Comparison of ENCODE assay signal across 1 cellular context in the genomic region with DNA sequence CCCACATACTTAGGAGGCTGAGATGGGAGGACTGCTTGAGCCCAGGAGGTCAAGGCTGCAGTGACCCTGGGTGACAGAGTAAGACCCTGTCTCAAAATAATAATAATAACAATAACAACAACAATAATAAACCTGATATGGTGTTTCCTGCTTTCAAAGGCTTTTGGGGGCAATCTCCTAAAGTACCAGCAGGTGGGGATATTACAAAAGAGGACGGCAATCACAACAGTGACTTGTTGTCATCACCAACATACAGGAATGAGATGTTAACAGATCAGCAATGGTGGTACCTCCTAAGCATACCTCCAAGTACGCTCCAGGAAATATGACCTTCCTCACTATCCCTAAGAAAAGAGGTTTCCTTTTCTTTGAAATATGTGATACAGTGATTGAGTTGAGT.
TF ChIP-seq lines count a peak whose summit lies in the region.

No MANE protein-coding gene starts in this region.

TF ChIP-seq in GM23338, 12 proteins besides CTCF, POLR2A, EP300 and RAD21 (continued from another document):
- TF ChIP-seq, protein P1, sequence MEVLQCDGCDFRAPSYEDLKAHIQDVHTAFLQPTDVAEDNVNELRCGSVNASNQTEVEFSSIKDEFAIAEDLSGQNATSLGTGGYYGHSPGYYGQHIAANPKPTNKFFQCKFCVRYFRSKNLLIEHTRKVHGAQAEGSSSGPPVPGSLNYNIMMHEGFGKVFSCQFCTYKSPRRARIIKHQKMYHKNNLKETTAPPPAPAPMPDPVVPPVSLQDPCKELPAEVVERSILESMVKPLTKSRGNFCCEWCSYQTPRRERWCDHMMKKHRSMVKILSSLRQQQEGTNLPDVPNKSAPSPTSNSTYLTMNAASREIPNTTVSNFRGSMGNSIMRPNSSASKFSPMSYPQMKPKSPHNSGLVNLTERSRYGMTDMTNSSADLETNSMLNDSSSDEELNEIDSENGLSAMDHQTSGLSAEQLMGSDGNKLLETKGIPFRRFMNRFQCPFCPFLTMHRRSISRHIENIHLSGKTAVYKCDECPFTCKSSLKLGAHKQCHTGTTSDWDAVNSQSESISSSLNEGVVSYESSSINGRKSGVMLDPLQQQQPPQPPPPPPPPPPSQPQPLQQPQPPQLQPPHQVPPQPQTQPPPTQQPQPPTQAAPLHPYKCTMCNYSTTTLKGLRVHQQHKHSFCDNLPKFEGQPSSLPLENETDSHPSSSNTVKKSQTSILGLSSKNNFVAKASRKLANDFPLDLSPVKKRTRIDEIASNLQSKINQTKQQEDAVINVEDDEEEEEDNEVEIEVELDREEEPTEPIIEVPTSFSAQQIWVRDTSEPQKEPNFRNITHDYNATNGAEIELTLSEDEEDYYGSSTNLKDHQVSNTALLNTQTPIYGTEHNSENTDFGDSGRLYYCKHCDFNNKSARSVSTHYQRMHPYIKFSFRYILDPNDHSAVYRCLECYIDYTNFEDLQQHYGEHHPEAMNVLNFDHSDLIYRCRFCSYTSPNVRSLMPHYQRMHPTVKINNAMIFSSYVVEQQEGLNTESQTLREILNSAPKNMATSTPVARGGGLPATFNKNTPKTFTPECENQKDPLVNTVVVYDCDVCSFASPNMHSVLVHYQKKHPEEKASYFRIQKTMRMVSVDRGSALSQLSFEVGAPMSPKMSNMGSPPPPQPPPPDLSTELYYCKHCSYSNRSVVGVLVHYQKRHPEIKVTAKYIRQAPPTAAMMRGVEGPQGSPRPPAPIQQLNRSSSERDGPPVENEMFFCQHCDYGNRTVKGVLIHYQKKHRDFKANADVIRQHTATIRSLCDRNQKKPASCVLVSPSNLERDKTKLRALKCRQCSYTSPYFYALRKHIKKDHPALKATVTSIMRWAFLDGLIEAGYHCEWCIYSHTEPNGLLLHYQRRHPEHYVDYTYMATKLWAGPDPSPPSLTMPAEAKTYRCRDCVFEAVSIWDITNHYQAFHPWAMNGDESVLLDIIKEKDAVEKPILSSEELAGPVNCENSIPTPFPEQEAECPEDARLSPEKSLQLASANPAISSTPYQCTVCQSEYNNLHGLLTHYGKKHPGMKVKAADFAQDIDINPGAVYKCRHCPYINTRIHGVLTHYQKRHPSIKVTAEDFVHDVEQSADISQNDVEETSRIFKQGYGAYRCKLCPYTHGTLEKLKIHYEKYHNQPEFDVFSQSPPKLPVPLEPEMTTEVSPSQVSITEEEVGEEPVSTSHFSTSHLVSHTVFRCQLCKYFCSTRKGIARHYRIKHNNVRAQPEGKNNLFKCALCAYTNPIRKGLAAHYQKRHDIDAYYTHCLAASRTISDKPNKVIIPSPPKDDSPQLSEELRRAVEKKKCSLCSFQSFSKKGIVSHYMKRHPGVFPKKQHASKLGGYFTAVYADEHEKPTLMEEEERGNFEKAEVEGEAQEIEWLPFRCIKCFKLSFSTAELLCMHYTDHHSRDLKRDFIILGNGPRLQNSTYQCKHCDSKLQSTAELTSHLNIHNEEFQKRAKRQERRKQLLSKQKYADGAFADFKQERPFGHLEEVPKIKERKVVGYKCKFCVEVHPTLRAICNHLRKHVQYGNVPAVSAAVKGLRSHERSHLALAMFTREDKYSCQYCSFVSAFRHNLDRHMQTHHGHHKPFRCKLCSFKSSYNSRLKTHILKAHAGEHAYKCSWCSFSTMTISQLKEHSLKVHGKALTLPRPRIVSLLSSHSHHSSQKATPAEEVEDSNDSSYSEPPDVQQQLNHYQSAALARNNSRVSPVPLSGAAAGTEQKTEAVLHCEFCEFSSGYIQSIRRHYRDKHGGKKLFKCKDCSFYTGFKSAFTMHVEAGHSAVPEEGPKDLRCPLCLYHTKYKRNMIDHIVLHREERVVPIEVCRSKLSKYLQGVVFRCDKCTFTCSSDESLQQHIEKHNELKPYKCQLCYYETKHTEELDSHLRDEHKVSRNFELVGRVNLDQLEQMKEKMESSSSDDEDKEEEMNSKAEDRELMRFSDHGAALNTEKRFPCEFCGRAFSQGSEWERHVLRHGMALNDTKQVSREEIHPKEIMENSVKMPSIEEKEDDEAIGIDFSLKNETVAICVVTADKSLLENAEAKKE (CRISPR knock-in tag; IDR thresholded peaks at IDR 0.05), result 0 out of 2 replicates have a peak, but pooled peaks have one; percentile 43
